ENCODE assay signal across 9 cellular contexts in genomic region chr13:79451500-79451962, GRCh38. TPM values are rescaled to one million over a fixed set of nuclear protein-coding genes. Genes with fewer than 3 reads are reported as not detected.
DNase-seq lines count a peak whose midpoint lies in the region; ATAC-seq and TF ChIP-seq lines count a peak whose summit lies in the region.
"Had no signal": no experiment of that assay in that cellular context is flagged by ENCODE, and none has a peak within 500 bp of the region (broad histone marks: within the 10 kb centered on the region; RNA-seq: fewer than 3 reads in every experiment).

No MANE protein-coding gene starts in this region.

- TF ChIP-seq CTCF in AG09309 (IDR thresholded peaks at IDR 0.05; ENCODE audit: control insufficient read depth, insufficient read depth, low read depth, low read length, missing control alignments) = no peak
- no peak for TF ChIP-seq CTCF in transverse colon (IDR thresholded peaks at IDR 0.05)
- TF ChIP-seq CTCF in type B pancreatic cell (conservative IDR thresholded peaks at IDR 0.05) = no peak

- peaks cover 3% of the 10 kb centered on the region for H3K36me3 Mint-ChIP-seq in type B pancreatic cell

- 10 to 31% methylated on average over 2 of the region's 3 CpGs for WGBS in mesodermal cell (ENCODE audit: insufficient coverage in 2 of 2), 2 experiments
- WGBS in transverse colon (ENCODE audit: low coverage in 1 of 2), 2 donors = 43% methylated on average over 3 of the region's 3 CpGs; no CpG with 5 or more reads in 1 of the 2 donors

- H3K27ac Mint-ChIP-seq in type B pancreatic cell = no peak overlapping the region

- peak overlapping the region; percentile 74 for H3K27ac ChIP-seq in mesodermal cell (ENCODE audit: low read depth, low read length, severe bottlenecking)
- H3K27ac ChIP-seq in transverse colon = no peak overlapping the region

- H3K9me3 ChIP-seq in adipocyte (ENCODE audit: control insufficient read depth, low read length) (no peaks in the 10 kb centered on the region), mesodermal cell (ENCODE audit: control insufficient read depth, low read length) (no peaks in the 10 kb centered on the region), transverse colon (no peaks in the 10 kb centered on the region)

- H3K9me3 Mint-ChIP-seq in type B pancreatic cell = peaks cover 5% of the 10 kb centered on the region
- H3K9me3 Mint-ChIP-seq: neural crest cell had no signal

- H3K4me3 ChIP-seq in AG09309 (ENCODE audit: control insufficient read depth, low read depth, low read length) = no peak overlapping the region
- no peak overlapping the region for H3K4me3 ChIP-seq in adipocyte (ENCODE audit: low read length)
- no peak overlapping the region for H3K4me3 ChIP-seq in mesodermal cell (ENCODE audit: extremely low read depth, insufficient read depth, low read length, poor library complexity, severe bottlenecking)
- no peak overlapping the region for H3K4me3 ChIP-seq in transverse colon

- in situ Hi-C loops in transverse colon (cut with MboI; ENCODE audit: low pct_ligation_motif_present in 1 of 4, low pct_unique_long_range_greater_than_20kb in 1 of 4, low sequenced_read_pairs in 3 of 4) = no loop called here

- TF ChIP-seq POLR2A in transverse colon (IDR thresholded peaks at IDR 0.05) = no peak

- H3K4me1 Mint-ChIP-seq in type B pancreatic cell (ENCODE audit: unreplicated experiment) = peaks cover 5% of the 10 kb centered on the region

- TF ChIP-seq EP300 in transverse colon (IDR thresholded peaks at IDR 0.05; ENCODE audit: low read depth) = no peak

- DNase-seq in AG09309 (ENCODE audit: low read depth) = peak; percentile 76
- peak; percentile 45 to 90 (median 67) for DNase-seq in T-helper 1 cell
- peak; percentile 77 for DNase-seq in adipocyte (ENCODE audit: low read depth)
- DNase-seq in transverse colon = peak; percentile 26
- DNase-seq in type B pancreatic cell (ENCODE audit: extremely low spot score, unreplicated experiment) = no peak

- H3K36me3 ChIP-seq in adipocyte (ENCODE audit: control insufficient read depth, insufficient read depth, low read length, severe bottlenecking) (no peaks in the 10 kb centered on the region), mesodermal cell (ENCODE audit: control insufficient read depth, insufficient read depth, low read length) (no peaks in the 10 kb centered on the region), transverse colon (no peaks in the 10 kb centered on the region)

- H3K27me3 ChIP-seq in adipocyte (replicated peaks; ENCODE audit: control insufficient read depth, insufficient read depth, low read length) (no peaks in the 10 kb centered on the region), transverse colon (no peaks in the 10 kb centered on the region)

- intact Hi-C loops in transverse colon (cut with DNase I; ENCODE audit: low total_unique reads) = no loop called here

- ATAC-seq in GM19395 (IDR thresholded peaks at IDR 0.05; ENCODE audit: unreplicated experiment) = peak; percentile 97
- peak; percentile 100 for ATAC-seq in HG03354 (IDR thresholded peaks at IDR 0.05; ENCODE audit: poor library complexity, severe bottlenecking, unreplicated experiment)

- H3K27me3 Mint-ChIP-seq in type B pancreatic cell = no peaks in the 10 kb centered on the region

- no peak overlapping the region for H3K9ac ChIP-seq in adipocyte (ENCODE audit: low read length)

- H3K4me3 Mint-ChIP-seq in type B pancreatic cell = no peak overlapping the region
- H3K4me3 Mint-ChIP-seq: neural crest cell had no signal

- H3K4me1 ChIP-seq in adipocyte (ENCODE audit: control insufficient read depth, insufficient read depth, low read length) (peaks cover 13% of the 10 kb centered on the region), mesodermal cell (ENCODE audit: control insufficient read depth, insufficient read depth, low read length, poor library complexity, severe bottlenecking) (peaks cover 15% of the 10 kb centered on the region), transverse colon (no peaks in the 10 kb centered on the region)

RNA-seq across cellular contexts. Expression of gene NDFIP2, which starts 29.4 kb away (rescaled TPM):
- polyA plus RNA-seq in mesodermal cell (2013, experiment 1 of 2) = 48.8 TPM
- 46.2 TPM for polyA plus RNA-seq in mesodermal cell (2013, experiment 2 of 2)
- total RNA-seq in transverse colon (100 to 1,000 TPM in 1 of 4 donors, 10 to 100 TPM in 3; 56.9 to 116 (median 83.6) TPM), type B pancreatic cell (ENCODE audit: low replicate concordance) (41.7 and 97.5 TPM in 2 replicates)

RNA-seq across cellular contexts. Expression of gene RBM26, which starts 45.5 kb away (rescaled TPM):
- 41.5 TPM for polyA plus RNA-seq in mesodermal cell (2013, experiment 1 of 2)
- 44.3 TPM for polyA plus RNA-seq in mesodermal cell (2013, experiment 2 of 2)
- total RNA-seq in transverse colon (10 to 100 TPM; 13.9 to 52.7 (median 45.1) TPM), type B pancreatic cell (ENCODE audit: low replicate concordance) (40.8 and 66.9 TPM in 2 replicates)
